Comparison of ENCODE assay signal across 29 cellular contexts in genomic region chr13:33958964-33959363, GRCh38.
DNase-seq lines count a peak whose midpoint lies in the region; ATAC-seq, FAIRE-seq and TF ChIP-seq lines count a peak whose summit lies in the region.
"Had no signal": no experiment of that assay in that cellular context is flagged by ENCODE, and none has a peak within 500 bp of the region (broad histone marks: within the 10 kb centered on the region; RNA-seq: fewer than 3 reads in every experiment).

No MANE protein-coding gene starts in this region.

- H2BK15ac ChIP-seq in mesenchymal stem cell (ENCODE audit: low read depth, poor library complexity, severe bottlenecking) = no peak overlapping the region

- DNase-seq in mesenchymal stem cell (no peak), SIG-M5 treated with dmso at 0.1 percent for 504 hours (lab: John Stamatoyannopoulos, UW; ENCODE audit: unreplicated experiment) (no peak), neural progenitor cell (ENCODE audit: low spot score) (no peak), frontal cortex (ENCODE audit: low spot score in 2 of 2) (no peak), NCI-H2227 (lab: John Stamatoyannopoulos, UW; ENCODE audit: unreplicated experiment) (no peak)
- DNase-seq: activated CD4-positive, alpha-beta memory T cell treated with anti-CD3 and anti-CD28 coated beads, Interleukin-2, amount 10 ng/mL, durations not matched to agents 7 days and 5 days; activated CD8-positive, alpha-beta memory T cell treated with anti-CD3 and anti-CD28 coated beads, Interleukin-2, amount 50 U/mL, for 48 hours; activated naive CD4-positive, alpha-beta T cell treated with anti-CD3 and anti-CD28 coated beads, Interleukin-2, amount 10 ng/mL, durations not matched to agents 7 days and 5 days; adrenal gland; EL; H7; mammary epithelial cell; NCI-H1930; Right ventricle myocardium superior; substantia nigra; upper lobe of right lung had no signal

- no peak overlapping the region for H2BK120ac ChIP-seq in mesenchymal stem cell (ENCODE audit: low read depth, low read length)

- peak; percentile 71 for ATAC-seq in GM18858 (IDR thresholded peaks at IDR 0.05; ENCODE audit: unreplicated experiment)
- peak; percentile 67 for ATAC-seq in HG02678 (IDR thresholded peaks at IDR 0.05; ENCODE audit: unreplicated experiment)
- ATAC-seq in HG03469 (IDR thresholded peaks at IDR 0.05; ENCODE audit: unreplicated experiment) = peak; percentile 81
- ATAC-seq: activated CD4-positive, CD25-positive, alpha-beta regulatory T cell treated with anti-CD3 and anti-CD28 coated beads, Interleukin-2, amount 50 U/mL, for 24 hours; esophagus mucosa; natural killer cell treated with Interleukin-12 subunit alpha and Interleukin-12 subunit beta and Interleukin-15 and Interleukin-18, amount 100 ng/mL, for 72 hours; stimulated activated memory B cell treated with anti-CD40 and anti-IgM and Interleukin-4, amounts not matched to agents 10 μg/mL and 1 μg/mL and 100 μg/mL, for 72 hours; upper lobe of right lung had no signal

- H3K27ac ChIP-seq in mesenchymal stem cell (ENCODE audit: low read length, poor library complexity, severe bottlenecking) (no peak overlapping the region), neural progenitor cell (no peak overlapping the region)
- H3K27ac ChIP-seq: adrenal gland, hepatocyte, HL-60, KMS-11, upper lobe of right lung had no signal

- H3K27me3 Mint-ChIP-seq in neural progenitor cell (ENCODE audit: insufficient read depth, low read depth) = no peaks in the 10 kb centered on the region
- H3K27me3 Mint-ChIP-seq: activated CD4-positive, alpha-beta memory T cell treated with anti-CD3 and anti-CD28 coated beads, Interleukin-2, amount 10 ng/mL, durations not matched to agents 7 days and 5 days; activated naive CD4-positive, alpha-beta T cell treated with anti-CD3 and anti-CD28 coated beads, Interleukin-2, amount 10 ng/mL, durations not matched to agents 7 days and 5 days; central memory CD8-positive, alpha-beta T cell; dendritic cell treated with granulocyte-macrophage colony-stimulating factor and Interleukin-4, amounts not matched to agents 40 ng/mL and 50 ng/mL, for 4 days; natural killer cell treated with Interleukin-12 subunit alpha and Interleukin-12 subunit beta and Interleukin-15 and Interleukin-18, amount 100 ng/mL, for 72 hours; stimulated activated memory B cell treated with anti-CD40 and anti-IgM and Interleukin-4, amounts not matched to agents 10 μg/mL and 1 μg/mL and 100 μg/mL, for 72 hours had no signal

- no peak overlapping the region for H4K8ac ChIP-seq in mesenchymal stem cell (ENCODE audit: low read length)

- peaks cover 6% of the 10 kb centered on the region for H3K4me1 Mint-ChIP-seq in neural progenitor cell
- H3K4me1 Mint-ChIP-seq: activated CD4-positive, alpha-beta memory T cell treated with anti-CD3 and anti-CD28 coated beads, Interleukin-2, amount 10 ng/mL, durations not matched to agents 7 days and 5 days; activated naive CD4-positive, alpha-beta T cell treated with anti-CD3 and anti-CD28 coated beads, Interleukin-2, amount 10 ng/mL, durations not matched to agents 7 days and 5 days; central memory CD8-positive, alpha-beta T cell had no signal

- no peaks in the 10 kb centered on the region for H3K79me2 ChIP-seq in neural progenitor cell (ENCODE audit: low read depth)
- H3K79me2 ChIP-seq: hepatocyte had no signal

- WGBS in mesenchymal stem cell = 94% methylated on average over 2 of the region's 2 CpGs

- H3K23ac ChIP-seq in mesenchymal stem cell (ENCODE audit: low read length in 2 of 2) = no peak overlapping the region

- no peak overlapping the region for H2BK5ac ChIP-seq in mesenchymal stem cell (ENCODE audit: low read depth, low read length, poor library complexity, severe bottlenecking)

- H3K4me3 ChIP-seq in mesenchymal stem cell (ENCODE audit: insufficient read depth in 1 of 2, low read depth in 1 of 2, low read length in 2 of 2) = no peak overlapping the region
- no peak overlapping the region for H3K4me3 ChIP-seq in neural progenitor cell
- H3K4me3 ChIP-seq: adrenal gland, hepatocyte, upper lobe of right lung had no signal

- H4K91ac ChIP-seq in mesenchymal stem cell (ENCODE audit: low read length) = no peak overlapping the region

- no peak overlapping the region for H3K14ac ChIP-seq in mesenchymal stem cell (ENCODE audit: low read length in 2 of 2)

- no peak for FAIRE-seq in frontal cortex (lab: Jason Lieb, UNC)
- FAIRE-seq: GM19239 had no signal

- H3K79me1 ChIP-seq in mesenchymal stem cell (replicated peaks; ENCODE audit: low read length, poor library complexity, severe bottlenecking) = no peaks in the 10 kb centered on the region

- H2AK5ac ChIP-seq in mesenchymal stem cell (ENCODE audit: low read length, severe bottlenecking) = no peak overlapping the region

- H2AFZ ChIP-seq in mesenchymal stem cell (ENCODE audit: low read depth, low read length) = no peak overlapping the region
- H2AFZ ChIP-seq in neural progenitor cell (replicated peaks) = no peak overlapping the region
- H2AFZ ChIP-seq: hepatocyte had no signal

- H3K36me3 Mint-ChIP-seq in neural progenitor cell = peaks cover 5% of the 10 kb centered on the region
- H3K36me3 Mint-ChIP-seq: activated naive CD4-positive, alpha-beta T cell treated with anti-CD3 and anti-CD28 coated beads, Interleukin-2, amount 10 ng/mL, durations not matched to agents 7 days and 5 days; natural killer cell treated with Interleukin-12 subunit alpha and Interleukin-12 subunit beta and Interleukin-15 and Interleukin-18, amount 100 ng/mL, for 72 hours; stimulated activated memory B cell treated with anti-CD40 and anti-IgM and Interleukin-4, amounts not matched to agents 10 μg/mL and 1 μg/mL and 100 μg/mL, for 72 hours had no signal

- H3F3A ChIP-seq in neural progenitor cell (ENCODE audit: low read depth) = no peaks in the 10 kb centered on the region

- no peaks in the 10 kb centered on the region for H4K20me1 ChIP-seq in neural progenitor cell (ENCODE audit: low read depth)

- H3K36me3 ChIP-seq in mesenchymal stem cell (ENCODE audit: control insufficient read depth in 1 of 2, insufficient read depth in 2 of 2, low read depth in 1 of 2, low read length in 2 of 2) (no peaks in the 10 kb centered on the region), neural progenitor cell (no peaks in the 10 kb centered on the region)
- H3K36me3 ChIP-seq: adrenal gland, upper lobe of right lung had no signal

- no peak overlapping the region for H3K4ac ChIP-seq in mesenchymal stem cell (ENCODE audit: low read depth in 1 of 2, low read length in 2 of 2)

- no peak overlapping the region for H3K27ac Mint-ChIP-seq in neural progenitor cell
- H3K27ac Mint-ChIP-seq: activated CD4-positive, alpha-beta memory T cell treated with anti-CD3 and anti-CD28 coated beads, Interleukin-2, amount 10 ng/mL, durations not matched to agents 7 days and 5 days; activated naive CD4-positive, alpha-beta T cell treated with anti-CD3 and anti-CD28 coated beads, Interleukin-2, amount 10 ng/mL, durations not matched to agents 7 days and 5 days; dendritic cell treated with granulocyte-macrophage colony-stimulating factor and Interleukin-4, amounts not matched to agents 40 ng/mL and 50 ng/mL, for 4 days; natural killer cell treated with Interleukin-12 subunit alpha and Interleukin-12 subunit beta and Interleukin-15 and Interleukin-18, amount 100 ng/mL, for 72 hours; stimulated activated memory B cell treated with anti-CD40 and anti-IgM and Interleukin-4, amounts not matched to agents 10 μg/mL and 1 μg/mL and 100 μg/mL, for 72 hours had no signal

- H3K9ac ChIP-seq in mesenchymal stem cell (ENCODE audit: low read length) = no peak overlapping the region
- H3K9ac ChIP-seq in neural progenitor cell = no peak overlapping the region
- H3K9ac ChIP-seq: KMS-11 had no signal

- no peak overlapping the region for H3K18ac ChIP-seq in mesenchymal stem cell (ENCODE audit: low read depth in 1 of 2, low read length in 2 of 2)

- no peak for TF ChIP-seq CTCF in neural progenitor cell (IDR thresholded peaks at IDR 0.05)

- no peak overlapping the region for H2BK12ac ChIP-seq in mesenchymal stem cell (ENCODE audit: low read length in 2 of 2)

- H3K4me1 ChIP-seq in mesenchymal stem cell (ENCODE audit: control insufficient read depth, insufficient read depth, low read depth, low read length) = no peaks in the 10 kb centered on the region
- no peaks in the 10 kb centered on the region for H3K4me1 ChIP-seq in neural progenitor cell
- H3K4me1 ChIP-seq: upper lobe of right lung had no signal

- H3K4me2 ChIP-seq in mesenchymal stem cell (ENCODE audit: low read length, poor library complexity, severe bottlenecking) (peak overlapping the region; percentile 25), neural progenitor cell (no peak overlapping the region)
- H3K4me2 ChIP-seq: hepatocyte, KMS-11 had no signal

- H3K27me3 ChIP-seq in mesenchymal stem cell (ENCODE audit: control insufficient read depth in 1 of 2, insufficient read depth in 1 of 2, low read length in 2 of 2) (no peaks in the 10 kb centered on the region), neural progenitor cell (no peaks in the 10 kb centered on the region)
- H3K27me3 ChIP-seq: adrenal gland, hepatocyte, upper lobe of right lung had no signal

- H3K9me3 ChIP-seq in mesenchymal stem cell (ENCODE audit: control insufficient read depth, low read length) (no peaks in the 10 kb centered on the region), neural progenitor cell (ENCODE audit: low read depth) (no peaks in the 10 kb centered on the region)
- H3K9me3 ChIP-seq: adrenal gland, upper lobe of right lung had no signal

- H3K4me3 Mint-ChIP-seq in neural progenitor cell = no peak overlapping the region
- H3K4me3 Mint-ChIP-seq: activated CD4-positive, alpha-beta memory T cell treated with anti-CD3 and anti-CD28 coated beads, Interleukin-2, amount 10 ng/mL, durations not matched to agents 7 days and 5 days; activated naive CD4-positive, alpha-beta T cell treated with anti-CD3 and anti-CD28 coated beads, Interleukin-2, amount 10 ng/mL, durations not matched to agents 7 days and 5 days; central memory CD8-positive, alpha-beta T cell; dendritic cell treated with granulocyte-macrophage colony-stimulating factor and Interleukin-4, amounts not matched to agents 40 ng/mL and 50 ng/mL, for 4 days; natural killer cell treated with Interleukin-12 subunit alpha and Interleukin-12 subunit beta and Interleukin-15 and Interleukin-18, amount 100 ng/mL, for 72 hours; stimulated activated memory B cell treated with anti-CD40 and anti-IgM and Interleukin-4, amounts not matched to agents 10 μg/mL and 1 μg/mL and 100 μg/mL, for 72 hours had no signal

- H3K9me3 Mint-ChIP-seq in neural progenitor cell = no peaks in the 10 kb centered on the region
- H3K9me3 Mint-ChIP-seq: activated CD4-positive, alpha-beta memory T cell treated with anti-CD3 and anti-CD28 coated beads, Interleukin-2, amount 10 ng/mL, durations not matched to agents 7 days and 5 days; activated naive CD4-positive, alpha-beta T cell treated with anti-CD3 and anti-CD28 coated beads, Interleukin-2, amount 10 ng/mL, durations not matched to agents 7 days and 5 days; central memory CD8-positive, alpha-beta T cell; dendritic cell treated with granulocyte-macrophage colony-stimulating factor and Interleukin-4, amounts not matched to agents 40 ng/mL and 50 ng/mL, for 4 days; stimulated activated memory B cell treated with anti-CD40 and anti-IgM and Interleukin-4, amounts not matched to agents 10 μg/mL and 1 μg/mL and 100 μg/mL, for 72 hours had no signal
